In the genomic region with DNA sequence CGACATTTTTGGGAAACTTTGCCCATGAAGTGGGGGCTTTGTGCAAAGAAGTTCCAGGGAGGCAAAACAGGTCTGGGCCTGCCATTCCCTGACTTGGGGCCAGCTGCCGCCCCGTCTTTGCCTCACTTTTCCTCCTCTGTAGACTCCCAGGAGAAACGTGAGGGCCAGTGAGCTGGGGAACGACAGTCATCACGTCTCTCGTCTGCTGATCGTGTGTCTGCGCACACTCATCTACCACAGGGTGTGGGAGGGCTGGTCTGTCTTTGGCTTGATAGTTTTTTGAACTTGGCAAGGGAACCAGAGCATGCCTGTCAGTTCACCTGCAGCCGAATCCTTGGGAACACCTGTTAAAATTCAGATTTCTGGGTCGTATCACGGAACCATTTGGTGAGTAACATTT, we compare ENCODE assay signal across 19 cellular contexts. TPM values are rescaled to one million over a fixed set of nuclear protein-coding genes. Genes with fewer than 3 reads are reported as not detected.
DNase-seq lines count a peak whose midpoint lies in the region; ATAC-seq, FAIRE-seq and TF ChIP-seq lines count a peak whose summit lies in the region.
"Had no signal": no experiment of that assay in that cellular context is flagged by ENCODE, and none has a peak within 500 bp of the region (broad histone marks: within the 10 kb centered on the region; RNA-seq: fewer than 3 reads in every experiment).

No MANE protein-coding gene starts in this region.

- H3K4me1 Mint-ChIP-seq in activated naive CD8-positive, alpha-beta T cell treated with anti-CD3 and anti-CD28 coated beads, Interleukin-2, amount 50 U/mL, for 24 hours = no peaks in the 10 kb centered on the region
- H3K4me1 Mint-ChIP-seq in activated naive CD8-positive, alpha-beta T cell treated with anti-CD3 and anti-CD28 coated beads for 36 hours = no peaks in the 10 kb centered on the region
- H3K4me1 Mint-ChIP-seq in neural progenitor cell (peaks cover 51% of the 10 kb centered on the region), T-cell (no peaks in the 10 kb centered on the region)

- intact Hi-C loops in K562 (cut with micrococcal nuclease) = no loop called here

- H3K36me3 Mint-ChIP-seq in activated naive CD8-positive, alpha-beta T cell treated with anti-CD3 and anti-CD28 coated beads, Interleukin-2, amount 50 U/mL, for 24 hours (ENCODE audit: low read depth) = peaks cover 2% of the 10 kb centered on the region
- peaks cover 5% of the 10 kb centered on the region for H3K36me3 Mint-ChIP-seq in activated naive CD8-positive, alpha-beta T cell treated with anti-CD3 and anti-CD28 coated beads for 36 hours
- H3K36me3 Mint-ChIP-seq in neural progenitor cell = peaks cover 13% of the 10 kb centered on the region
- peaks cover 4% of the 10 kb centered on the region for H3K36me3 Mint-ChIP-seq in T-cell
- H3K36me3 Mint-ChIP-seq: CD4-positive, alpha-beta memory T cell had no signal

- H2AFZ ChIP-seq in K562 (ENCODE audit: low read depth, low read length) = 0 out of 2 replicates have a peak overlapping the region, but pooled peaks have one; percentile 9
- no peak overlapping the region for H2AFZ ChIP-seq in neural progenitor cell (replicated peaks)

- H3K4me1 ChIP-seq in K562 (replicated peaks in 1 of 2; ENCODE audit: control insufficient read depth in 2 of 2, insufficient read depth in 2 of 2, low read length in 2 of 2) = peaks cover 0 to 7% of the 10 kb centered on the region in 2 experiments; a peak in 2 of 5 replicates
- no peaks in the 10 kb centered on the region for H3K4me1 ChIP-seq in foreskin keratinocyte
- peaks cover 43% of the 10 kb centered on the region for H3K4me1 ChIP-seq in neural progenitor cell
- H3K4me1 ChIP-seq: A549 had no signal

- H3K79me2 ChIP-seq in K562 (ENCODE audit: control insufficient read depth, insufficient read depth, low read length) = no peaks in the 10 kb centered on the region
- no peaks in the 10 kb centered on the region for H3K79me2 ChIP-seq in neural progenitor cell (ENCODE audit: low read depth)

- H3K9me1 ChIP-seq in K562 (ENCODE audit: control insufficient read depth, insufficient read depth, low read length) = no peaks in the 10 kb centered on the region

- DNase-seq in activated naive CD8-positive, alpha-beta T cell treated with anti-CD3 and anti-CD28 coated beads, Interleukin-2, amount 50 U/mL, for 24 hours = no peak
- DNase-seq in activated naive CD8-positive, alpha-beta T cell treated with anti-CD3 and anti-CD28 coated beads for 36 hours = no peak
- DNase-seq in K562 (ENCODE audit: extremely low read depth in 1 of 4, low spot score in 3 of 4) (no peak), foreskin keratinocyte (peak in 1 of 2 donors; percentile 36), neural progenitor cell (ENCODE audit: low spot score) (no peak), T-cell (no peak), Ammon's horn (ENCODE audit: low spot score) (no peak), putamen (ENCODE audit: low spot score) (no peak)
- DNase-seq: AML-193; Calu3; CD4-positive, alpha-beta memory T cell; DMS79 treated with DMSO at 0.1 percent for 48 hours; GF-D8; GOT3; H9 had no signal

- no TSS peak for BruUV-seq in K562 (replicated peaks; lab: Mats Ljungman, UMichigan)

- H3K4me2 ChIP-seq in K562 (ENCODE audit: insufficient read depth, low read length) = no peak overlapping the region
- H3K4me2 ChIP-seq in neural progenitor cell = peak overlapping the region; percentile 26
- H3K4me2 ChIP-seq: A549, BLaER1 had no signal

- H3K36me3 ChIP-seq in K562 (ENCODE audit: control insufficient read depth, insufficient read depth, low read length) (no peaks in the 10 kb centered on the region), neural progenitor cell (peaks cover 6% of the 10 kb centered on the region)
- H3K36me3 ChIP-seq: BLaER1 had no signal

- no peak for TF ChIP-seq EP300 in K562 (IDR thresholded peaks at IDR 0.05; ENCODE audit: low read length)

- H3K4me3 ChIP-seq in K562 (no peak overlapping the region), neural progenitor cell (no peak overlapping the region)
- H3K4me3 ChIP-seq: A549, BLaER1 had no signal

- POLR2A ChIA-PET in K562 (lab: Yijun Ruan, JAX) (interaction anchor here (0.6 kb wide), 1 partner anchor 20 kb away, joined by 3 read pairs; no protein-coding TSS in a partner anchor), T-cell (lab: Charles Lee) (no interaction called here)

- H3F3A ChIP-seq in neural progenitor cell (ENCODE audit: low read depth) = peaks cover 61% of the 10 kb centered on the region

- CTCF ChIA-PET in K562 (lab: Yijun Ruan, JAX; ENCODE audit: low intra/inter-chr PET ratio) (no interaction called here), T-cell (lab: Charles Lee) (interaction anchor here in 1 of 2 donors (0.6 kb wide), 1 partner anchor 1330 kb away, joined by 3 read pairs; no protein-coding TSS in a partner anchor)

- no peak for TF ChIP-seq POLR2A in K562 (conservative IDR thresholded peaks at IDR 0.05)

- peaks cover 4% of the 10 kb centered on the region; the same call in 1 of the 2 replicates for H4K20me1 ChIP-seq in K562 (replicated peaks; ENCODE audit: control insufficient read depth, insufficient read depth, low read length)
- no peaks in the 10 kb centered on the region for H4K20me1 ChIP-seq in neural progenitor cell (ENCODE audit: low read depth)
- H4K20me1 ChIP-seq: BLaER1 had no signal

- peak; percentile 16 for ATAC-seq in activated naive CD8-positive, alpha-beta T cell treated with anti-CD3 and anti-CD28 coated beads, Interleukin-2, amount 50 U/mL, for 24 hours
- ATAC-seq in K562 (no peak), foreskin keratinocyte (peak; percentile 71), T-cell (replicated peaks in 1 of 4) (no peak)
- ATAC-seq: A549 had no signal

- H3K27me3 ChIP-seq in K562 (ENCODE audit: control insufficient read depth in 2 of 2, insufficient read depth in 2 of 2, low read length in 2 of 2) (peaks cover 22 to 49% of the 10 kb centered on the region in 2 experiments), foreskin keratinocyte (peaks cover 10% of the 10 kb centered on the region), neural progenitor cell (no peaks in the 10 kb centered on the region)
- H3K27me3 ChIP-seq: BLaER1 had no signal

- H3K27ac ChIP-seq in K562 (ENCODE audit: extremely low read depth, low read depth, low read length) = no peak overlapping the region
- H3K27ac ChIP-seq in foreskin keratinocyte = no peak overlapping the region
- H3K27ac ChIP-seq in neural progenitor cell = peak overlapping the region; percentile 96
- H3K27ac ChIP-seq: 22Rv1, A549, BLaER1 had no signal

- TF ChIP-seq CTCF in K562 (IDR thresholded peaks at IDR 0.05 in 2 of 3, conservative IDR thresholded peaks at IDR 0.05 in 1 of 3; ENCODE audit: insufficient read depth in 2 of 3, low read depth in 1 of 3, low read length in 3 of 3) (no peak), foreskin keratinocyte (conservative IDR thresholded peaks at IDR 0.05) (no peak), neural progenitor cell (IDR thresholded peaks at IDR 0.05) (no peak)

- H3K9ac ChIP-seq in K562 (ENCODE audit: insufficient read depth in 1 of 2, low read depth in 2 of 2, low read length in 2 of 2) (no peak overlapping the region), neural progenitor cell (no peak overlapping the region)
- H3K9ac ChIP-seq: BLaER1 had no signal

- no peak for TF ChIP-seq RAD21 in K562 (CRISPR knock-in tag; conservative IDR thresholded peaks at IDR 0.05 in 1 of 2, IDR thresholded peaks at IDR 0.05 in 1 of 2)

- peaks cover 2% of the 10 kb centered on the region for H3K27me3 Mint-ChIP-seq in activated naive CD8-positive, alpha-beta T cell treated with anti-CD3 and anti-CD28 coated beads, Interleukin-2, amount 50 U/mL, for 24 hours
- no peaks in the 10 kb centered on the region for H3K27me3 Mint-ChIP-seq in activated naive CD8-positive, alpha-beta T cell treated with anti-CD3 and anti-CD28 coated beads for 36 hours
- H3K27me3 Mint-ChIP-seq in neural progenitor cell (ENCODE audit: insufficient read depth, low read depth) (peaks cover 9% of the 10 kb centered on the region), T-cell (peaks cover 6% of the 10 kb centered on the region in 2 donors)

- no peaks in the 10 kb centered on the region for H3K9me3 Mint-ChIP-seq in activated naive CD8-positive, alpha-beta T cell treated with anti-CD3 and anti-CD28 coated beads, Interleukin-2, amount 50 U/mL, for 24 hours
- no peaks in the 10 kb centered on the region for H3K9me3 Mint-ChIP-seq in activated naive CD8-positive, alpha-beta T cell treated with anti-CD3 and anti-CD28 coated beads for 36 hours
- H3K9me3 Mint-ChIP-seq in neural progenitor cell (peaks cover 6% of the 10 kb centered on the region), T-cell (peaks cover 0 to 5% (median 0%) of the 10 kb centered on the region in 3 donors)
- H3K9me3 Mint-ChIP-seq: CD14-positive monocyte had no signal

- H3K9me3 ChIP-seq in K562 (replicated peaks; ENCODE audit: control insufficient read depth, insufficient read depth, low read depth, low read length) (no peaks in the 10 kb centered on the region), neural progenitor cell (ENCODE audit: low read depth) (peaks cover 6% of the 10 kb centered on the region)
- H3K9me3 ChIP-seq: A549 had no signal

- no peak overlapping the region for H3K27ac Mint-ChIP-seq in activated naive CD8-positive, alpha-beta T cell treated with anti-CD3 and anti-CD28 coated beads, Interleukin-2, amount 50 U/mL, for 24 hours
- no peak overlapping the region for H3K27ac Mint-ChIP-seq in activated naive CD8-positive, alpha-beta T cell treated with anti-CD3 and anti-CD28 coated beads for 36 hours
- H3K27ac Mint-ChIP-seq in neural progenitor cell (peak overlapping the region; percentile 98), T-cell (no peak overlapping the region)

- 5% methylated on average over 12 of the region's 12 CpGs for WGBS in K562 (ENCODE audit: insufficient coverage, low coverage, missing lambda C conversion rate)

- H3K4me3 Mint-ChIP-seq in activated naive CD8-positive, alpha-beta T cell treated with anti-CD3 and anti-CD28 coated beads, Interleukin-2, amount 50 U/mL, for 24 hours = no peak overlapping the region
- no peak overlapping the region for H3K4me3 Mint-ChIP-seq in activated naive CD8-positive, alpha-beta T cell treated with anti-CD3 and anti-CD28 coated beads for 36 hours
- H3K4me3 Mint-ChIP-seq in neural progenitor cell = peak overlapping the region; percentile 10
- no peak overlapping the region for H3K4me3 Mint-ChIP-seq in T-cell
- H3K4me3 Mint-ChIP-seq: CD14-positive monocyte; CD4-positive, alpha-beta memory T cell; H9 had no signal

- in situ Hi-C loops in K562 (cut with MboI) = loop anchor here (10.0 kb wide), 1 partner anchor 282 kb away; no protein-coding TSS in a partner anchor

- no peak for FAIRE-seq in K562 (lab: Jason Lieb, UNC)
- FAIRE-seq: A549 had no signal

RNA-seq across cellular contexts. Expression of gene GHRH, which starts 8.5 kb away (rescaled TPM):
- not detected for total RNA-seq in activated naive CD8-positive, alpha-beta T cell treated with anti-CD3 and anti-CD28 coated beads for 36 hours
- not detected in 2 replicates for total RNA-seq in K562 (2011; cell fraction: chromatin; rRNA removed; ENCODE audit: low replicate concordance)
- not detected in 2 replicates for total RNA-seq in K562 (2011; cell fraction: nucleolus; rRNA removed)
- total RNA-seq in K562 (2011; cell fraction: nucleoplasm; rRNA removed) = not detected in 2 replicates
- total RNA-seq in K562 (2014; rRNA removed) = not detected in 2 replicates
- not detected in 2 replicates for total RNA-seq in K562 (2014; rRNA removed; fragmentation: Illumina TruSeq; extraction: Trizol)
- not detected in 2 replicates for total RNA-seq in K562 (2015; rRNA removed; fragmentation: Illumina TruSeq; extraction: Trizol)
- total RNA-seq in K562 (2021) = not detected in 2 replicates
- not detected in 2 replicates for polyA plus RNA-seq in K562 (2011; rRNA removed)
- not detected in 2 replicates for polyA plus RNA-seq in K562 (2011; cell fraction: cytosol; rRNA removed)
- polyA plus RNA-seq in K562 (2011; cell fraction: nucleus; rRNA removed) = not detected in 2 replicates
- not detected in 2 replicates for polyA plus RNA-seq in K562 (2012)
- not detected in 2 replicates for polyA plus RNA-seq in K562 (2014; fragmentation: Illumina TruSeq; extraction: Trizol)
- not detected for polyA plus RNA-seq in K562 (2014; fragmentation: Nextera tagmentation; extraction: Ambion mirVana)
- not detected in 2 replicates for polyA plus RNA-seq in K562 (2014; rRNA removed)
- not detected in 2 replicates for polyA minus RNA-seq in K562 (2011; rRNA and poly(A)+ RNA removed)
- not detected in 2 replicates for polyA minus RNA-seq in K562 (2011; cell fraction: cytosol; rRNA and poly(A)+ RNA removed)
- not detected in 2 replicates for polyA minus RNA-seq in K562 (2011; cell fraction: nucleus; rRNA and poly(A)+ RNA removed)
- total RNA-seq in foreskin keratinocyte = not detected in 2 replicates
- not detected in 2 replicates for polyA plus RNA-seq in foreskin keratinocyte
- total RNA-seq in neural progenitor cell (ENCODE audit: low replicate concordance) = 3.2 TPM in 1 of 2 replicates, not detected in the other
- total RNA-seq in T-cell = not detected
- total RNA-seq: Calu3; CD4-positive, alpha-beta memory T cell; H9 had no signal
- polyA plus RNA-seq: A549; CD14-positive monocyte; CD4-positive, alpha-beta memory T cell had no signal

RNA-seq across cellular contexts. Expression of gene MANBAL, which starts 36.4 kb away (rescaled TPM):
- 10 to 100 TPM; 11.2 to 12.8 TPM for total RNA-seq in activated naive CD8-positive, alpha-beta T cell treated with anti-CD3 and anti-CD28 coated beads for 36 hours
- total RNA-seq in K562 (2011; cell fraction: chromatin; rRNA removed; ENCODE audit: low replicate concordance) = 19.6 and 33.3 TPM in 2 replicates
- 23.8 and 26.2 TPM in 2 replicates for total RNA-seq in K562 (2011; cell fraction: nucleolus; rRNA removed)
- total RNA-seq in K562 (2011; cell fraction: nucleoplasm; rRNA removed) = 29.3 and 40.0 TPM in 2 replicates
- total RNA-seq in K562 (2014; rRNA removed) = 9.2 and 15.5 TPM in 2 replicates
- 10.4 and 12.3 TPM in 2 replicates for total RNA-seq in K562 (2014; rRNA removed; fragmentation: Illumina TruSeq; extraction: Trizol)
- total RNA-seq in K562 (2015; rRNA removed; fragmentation: Illumina TruSeq; extraction: Trizol) = 14.1 and 16.3 TPM in 2 replicates
- total RNA-seq in K562 (2021) = 15.3 and 16.7 TPM in 2 replicates
- polyA plus RNA-seq in K562 (2011; rRNA removed) = 30.0 and 35.0 TPM in 2 replicates
- polyA plus RNA-seq in K562 (2011; cell fraction: cytosol; rRNA removed) = 55.8 and 75.0 TPM in 2 replicates
- polyA plus RNA-seq in K562 (2011; cell fraction: nucleus; rRNA removed) = 31.7 and 40.3 TPM in 2 replicates
- polyA plus RNA-seq in K562 (2012) = 20.9 and 26.2 TPM in 2 replicates
- polyA plus RNA-seq in K562 (2014; fragmentation: Illumina TruSeq; extraction: Trizol) = 27.9 and 31.6 TPM in 2 replicates
- polyA plus RNA-seq in K562 (2014; fragmentation: Nextera tagmentation; extraction: Ambion mirVana) = 10 to 100 TPM; 17.4 to 17.8 TPM
- 24.8 and 25.3 TPM in 2 replicates for polyA plus RNA-seq in K562 (2014; rRNA removed)
- 11.3 and 13.7 TPM in 2 replicates for polyA minus RNA-seq in K562 (2011; rRNA and poly(A)+ RNA removed)
- 8.8 and 12.4 TPM in 2 replicates for polyA minus RNA-seq in K562 (2011; cell fraction: cytosol; rRNA and poly(A)+ RNA removed)
- 4.8 and 6.2 TPM in 2 replicates for polyA minus RNA-seq in K562 (2011; cell fraction: nucleus; rRNA and poly(A)+ RNA removed)
- 46.6 and 50.0 TPM in 2 replicates for total RNA-seq in foreskin keratinocyte
- 87.1 and 96.4 TPM in 2 replicates for polyA plus RNA-seq in foreskin keratinocyte
- total RNA-seq in neural progenitor cell (ENCODE audit: low replicate concordance) = 32.7 and 44.8 TPM in 2 replicates
- total RNA-seq in T-cell = 10 to 100 TPM in 3 of 5 donors, 1 to 10 TPM in 2; 5.8 to 12.6 (median 11.7) TPM

Comparison
In these comparisons a context has a peak if more than half of its experiments do, and no peak if none do; other contexts are left out.
1. ATAC-seq: peak in activated naive CD8-positive, alpha-beta T cell treated with anti-CD3 and anti-CD28 coated beads, Interleukin-2, amount 50 U/mL, for 24 hours (single experiment) and foreskin keratinocyte (single experiment); none in K562 (single experiment) and T-cell (0 of 4).